In the genomic region with DNA sequence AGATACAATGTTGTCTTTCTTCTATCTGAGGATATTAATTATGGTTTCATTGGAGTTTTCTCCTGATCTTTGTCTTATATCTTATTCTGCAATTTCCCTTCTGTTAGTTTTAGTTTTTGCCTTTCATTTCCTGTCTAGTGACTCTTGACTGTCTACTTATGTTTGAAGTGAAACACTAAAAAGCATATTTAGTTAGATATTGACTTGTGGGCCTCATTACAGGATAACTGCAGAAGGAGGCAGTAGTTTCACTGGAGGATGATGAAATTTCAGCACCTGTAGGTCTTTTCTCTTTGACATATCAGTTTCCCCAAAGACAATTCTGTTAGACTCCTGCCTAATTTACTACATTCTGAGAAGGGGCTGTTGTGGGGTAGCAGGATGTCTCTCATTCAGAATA, we compare ENCODE assay signal across 18 cellular contexts.
DNase-seq lines count a peak whose midpoint lies in the region; ATAC-seq, FAIRE-seq and TF ChIP-seq lines count a peak whose summit lies in the region.
"Had no signal": no experiment of that assay in that cellular context is flagged by ENCODE, and none has a peak within 500 bp of the region (broad histone marks: within the 10 kb centered on the region; RNA-seq: fewer than 3 reads in every experiment).

No MANE protein-coding gene starts in this region.

- TF ChIP-seq CTCF in DND-41 (IDR thresholded peaks at IDR 0.05; ENCODE audit: borderline replicate concordance, extremely low read depth, low read length, poor library complexity, severe bottlenecking) (no peak), endothelial cell of umbilical vein (IDR thresholded peaks at IDR 0.05; ENCODE audit: extremely low read depth in 1 of 2, insufficient read depth in 1 of 2, low read depth in 1 of 2, low read length in 2 of 2) (no peak)

- CTCF ChIA-PET in endothelial cell of umbilical vein (lab: Charles Lee) = no interaction called here
- CTCF ChIA-PET in activated naive CD4-positive, alpha-beta T cell treated with anti-CD3 and anti-CD28 coated beads, Interleukin-2, amount 10 ng/mL, durations not matched to agents 7 days and 5 days (lab: Charles Lee) = no interaction called here

- H3K27me3 ChIP-seq in DND-41 (ENCODE audit: insufficient read depth, low read length, poor library complexity) = no peaks in the 10 kb centered on the region
- no peaks in the 10 kb centered on the region for H3K27me3 ChIP-seq in endothelial cell of umbilical vein (ENCODE audit: control insufficient read depth in 2 of 2, insufficient read depth in 2 of 2, low read length in 2 of 2)

- no peaks in the 10 kb centered on the region for H3K36me3 ChIP-seq in DND-41 (ENCODE audit: insufficient read depth, low read length)
- H3K36me3 ChIP-seq in endothelial cell of umbilical vein (ENCODE audit: control insufficient read depth in 2 of 2, extremely low read depth in 1 of 2, insufficient read depth in 2 of 2, low read length in 2 of 2) = no peaks in the 10 kb centered on the region

- peaks cover 22% of the 10 kb centered on the region for H3K4me1 ChIP-seq in DND-41 (ENCODE audit: insufficient read depth, low read length)
- H3K4me1 ChIP-seq in endothelial cell of umbilical vein (ENCODE audit: control insufficient read depth, extremely low read depth, insufficient read depth, low read length) = peaks cover 37% of the 10 kb centered on the region

- no peak overlapping the region for H3K27ac Mint-ChIP-seq in stimulated activated naive CD8-positive, alpha-beta T cell treated with anti-CD3 and anti-CD28 coated beads, Interleukin-15, amount 100 ng/mL, for 72 hours
- no peak overlapping the region for H3K27ac Mint-ChIP-seq in activated naive CD4-positive, alpha-beta T cell treated with anti-CD3 and anti-CD28 coated beads, Interleukin-2, amount 10 ng/mL, durations not matched to agents 7 days and 5 days
- H3K27ac Mint-ChIP-seq: CD4-positive, alpha-beta T cell; T-helper 1 cell treated with Interleukin-12 subunit alpha and Interleukin-12 subunit beta and Interleukin-4 antibody, amounts not matched to agents 30 μg/mL and 1 μg/mL, for 36 hours had no signal

- dilution Hi-C loops in endothelial cell of umbilical vein (cut with MboI; ENCODE audit: extremely low pct_ligation_motif_present, low sequenced_read_pairs) = no loop called here

- no peak overlapping the region for H3K4me3 Mint-ChIP-seq in stimulated activated naive CD8-positive, alpha-beta T cell treated with anti-CD3 and anti-CD28 coated beads, Interleukin-15, amount 100 ng/mL, for 72 hours
- H3K4me3 Mint-ChIP-seq in activated naive CD4-positive, alpha-beta T cell treated with anti-CD3 and anti-CD28 coated beads, Interleukin-2, amount 10 ng/mL, durations not matched to agents 7 days and 5 days = no peak overlapping the region
- H3K4me3 Mint-ChIP-seq: CD4-positive, alpha-beta T cell; T-helper 1 cell treated with Interleukin-12 subunit alpha and Interleukin-12 subunit beta and Interleukin-4 antibody, amounts not matched to agents 30 μg/mL and 1 μg/mL, for 36 hours had no signal

- POLR2A ChIA-PET in endothelial cell of umbilical vein (lab: Charles Lee) = no interaction called here

- no peak for DNase-seq in DND-41
- peak; percentile 15 for DNase-seq in Jurkat, Clone E6-1 (ENCODE audit: low read depth, low spot score)
- no peak for DNase-seq in endothelial cell of umbilical vein (ENCODE audit: low read depth, low spot score)
- DNase-seq in stimulated activated naive CD8-positive, alpha-beta T cell treated with anti-CD3 and anti-CD28 coated beads, Interleukin-15, amount 100 ng/mL, for 72 hours = no peak
- no peak for DNase-seq in NCI-H345 (lab: John Stamatoyannopoulos, UW)
- DNase-seq in activated naive CD4-positive, alpha-beta T cell treated with anti-CD3 and anti-CD28 coated beads, Interleukin-2, amount 10 ng/mL, durations not matched to agents 7 days and 5 days = no peak
- DNase-seq: CD4-positive, alpha-beta T cell; GOT3; NCI-H1694 treated with DMSO at 0.1 percent for 48 hours; NCI-H2107; NCI-H774; OCI-M1 had no signal

- no peak for FAIRE-seq in endothelial cell of umbilical vein (lab: Jason Lieb, UNC)
- FAIRE-seq: A204.1, GM12891, GM18507 had no signal

- H3K4me1 Mint-ChIP-seq in stimulated activated naive CD8-positive, alpha-beta T cell treated with anti-CD3 and anti-CD28 coated beads, Interleukin-15, amount 100 ng/mL, for 72 hours = no peaks in the 10 kb centered on the region
- no peaks in the 10 kb centered on the region for H3K4me1 Mint-ChIP-seq in activated naive CD4-positive, alpha-beta T cell treated with anti-CD3 and anti-CD28 coated beads, Interleukin-2, amount 10 ng/mL, durations not matched to agents 7 days and 5 days

- H4K20me1 ChIP-seq in DND-41 (ENCODE audit: insufficient read depth, low read length) = no peaks in the 10 kb centered on the region
- no peaks in the 10 kb centered on the region for H4K20me1 ChIP-seq in endothelial cell of umbilical vein (replicated peaks; ENCODE audit: control insufficient read depth, extremely low read depth, insufficient read depth, low read length)

- H3K9ac ChIP-seq in DND-41 (ENCODE audit: low read depth, low read length) = peak overlapping the region; percentile 17; the same call in 1 of the 2 replicates
- no peak overlapping the region for H3K9ac ChIP-seq in endothelial cell of umbilical vein (replicated peaks; ENCODE audit: extremely low read depth, insufficient read depth, low read length)

- H2AFZ ChIP-seq in DND-41 (ENCODE audit: low read depth, low read length) (peak overlapping the region; percentile 67), endothelial cell of umbilical vein (ENCODE audit: low read depth, low read length) (no peak overlapping the region)

- no peaks in the 10 kb centered on the region for H3K36me3 Mint-ChIP-seq in activated naive CD4-positive, alpha-beta T cell treated with anti-CD3 and anti-CD28 coated beads, Interleukin-2, amount 10 ng/mL, durations not matched to agents 7 days and 5 days

- H3K4me3 ChIP-seq in DND-41 (ENCODE audit: low read depth in 1 of 2, low read length in 2 of 2) = no peak overlapping the region
- no peak overlapping the region for H3K4me3 ChIP-seq in Jurkat, Clone E6-1 (ENCODE audit: low read length)
- no peak overlapping the region for H3K4me3 ChIP-seq in endothelial cell of umbilical vein (replicated peaks in 1 of 3; ENCODE audit: insufficient read depth in 1 of 3, low read depth in 1 of 3, low read length in 3 of 3)

- H3K79me2 ChIP-seq in DND-41 (ENCODE audit: insufficient read depth, low read length) (no peaks in the 10 kb centered on the region), endothelial cell of umbilical vein (ENCODE audit: control insufficient read depth, insufficient read depth, low read length) (no peaks in the 10 kb centered on the region)

- H3K9me3 Mint-ChIP-seq in stimulated activated naive CD8-positive, alpha-beta T cell treated with anti-CD3 and anti-CD28 coated beads, Interleukin-15, amount 100 ng/mL, for 72 hours = peaks cover 3 to 17% of the 10 kb centered on the region in 2 donors
- no peaks in the 10 kb centered on the region for H3K9me3 Mint-ChIP-seq in activated naive CD4-positive, alpha-beta T cell treated with anti-CD3 and anti-CD28 coated beads, Interleukin-2, amount 10 ng/mL, durations not matched to agents 7 days and 5 days
- H3K9me3 Mint-ChIP-seq: CD4-positive, alpha-beta T cell had no signal

- H3K9me1 ChIP-seq in endothelial cell of umbilical vein (replicated peaks; ENCODE audit: control insufficient read depth, extremely low read depth, insufficient read depth, low read length) = no peaks in the 10 kb centered on the region

- H3K27me3 Mint-ChIP-seq in stimulated activated naive CD8-positive, alpha-beta T cell treated with anti-CD3 and anti-CD28 coated beads, Interleukin-15, amount 100 ng/mL, for 72 hours = no peaks in the 10 kb centered on the region
- peaks cover 3% of the 10 kb centered on the region for H3K27me3 Mint-ChIP-seq in activated naive CD4-positive, alpha-beta T cell treated with anti-CD3 and anti-CD28 coated beads, Interleukin-2, amount 10 ng/mL, durations not matched to agents 7 days and 5 days

- intact Hi-C loops in endothelial cell of umbilical vein (cut with micrococcal nuclease) = no loop called here

- peak; percentile 61 for ATAC-seq in DND-41 (ENCODE audit: insufficient read depth, low read depth)
- ATAC-seq in GM19467 (IDR thresholded peaks at IDR 0.05; ENCODE audit: unreplicated experiment) = peak; percentile 54
- ATAC-seq in stimulated activated naive CD8-positive, alpha-beta T cell treated with anti-CD3 and anti-CD28 coated beads, Interleukin-15, amount 100 ng/mL, for 72 hours = no peak
- no peak for ATAC-seq in HG02798 (IDR thresholded peaks at IDR 0.05; ENCODE audit: poor library complexity, unreplicated experiment)

- peak overlapping the region; percentile 28; the same call in 1 of the 2 replicates for H3K4me2 ChIP-seq in DND-41 (ENCODE audit: insufficient read depth, low read length)
- peak overlapping the region; percentile 84 for H3K4me2 ChIP-seq in endothelial cell of umbilical vein (ENCODE audit: insufficient read depth, low read length)

- H3K9me3 ChIP-seq in DND-41 (ENCODE audit: insufficient read depth, low read length, severe bottlenecking) (peaks cover 7% of the 10 kb centered on the region), endothelial cell of umbilical vein (replicated peaks; ENCODE audit: control insufficient read depth, insufficient read depth, low read length) (no peaks in the 10 kb centered on the region)

- no peak for TF ChIP-seq POLR2A in endothelial cell of umbilical vein (IDR thresholded peaks at IDR 0.05; ENCODE audit: low read depth, low read length)

- peak overlapping the region; percentile 68 for H3K27ac ChIP-seq in DND-41 (ENCODE audit: low read length)
- peak overlapping the region; percentile 93 for H3K27ac ChIP-seq in endothelial cell of umbilical vein (ENCODE audit: insufficient read depth, low read depth, low read length)

- BruUV-seq in endothelial cell of umbilical vein (replicated peaks; lab: Mats Ljungman, UMichigan) = no TSS peak

TF ChIP-seq in endothelial cell of umbilical vein, 7 proteins besides CTCF, POLR2A, EP300 and RAD21:
- TF ChIP-seq MYC (IDR thresholded peaks at IDR 0.05; ENCODE audit: low read depth, low read length) = no peak
- TF ChIP-seq GATA2 (IDR thresholded peaks at IDR 0.05; ENCODE audit: insufficient read depth, insufficient read length, low read depth, low read length) = no peak
- no peak for TF ChIP-seq POLR2AphosphoS5 (IDR thresholded peaks at IDR 0.05; ENCODE audit: insufficient read depth, low read depth, low read length)
- TF ChIP-seq, protein P1, sequence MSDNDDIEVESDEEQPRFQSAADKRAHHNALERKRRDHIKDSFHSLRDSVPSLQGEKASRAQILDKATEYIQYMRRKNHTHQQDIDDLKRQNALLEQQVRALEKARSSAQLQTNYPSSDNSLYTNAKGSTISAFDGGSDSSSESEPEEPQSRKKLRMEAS (IDR thresholded peaks at IDR 0.05; ENCODE audit: insufficient read depth, insufficient read length) = no peak
- no peak for TF ChIP-seq JUN (IDR thresholded peaks at IDR 0.05; ENCODE audit: borderline replicate concordance, insufficient read depth, insufficient read length, low read depth)
- TF ChIP-seq EZH2 (IDR thresholded peaks at IDR 0.05; ENCODE audit: borderline replicate concordance, low read depth, low read length, severe bottlenecking) = no peak
- no peak for TF ChIP-seq FOS (IDR thresholded peaks at IDR 0.05; ENCODE audit: borderline replicate concordance, insufficient read depth, low read length)

Comparison
In these comparisons a context has a peak if more than half of its experiments do, and no peak if none do; other contexts are left out.
1. ATAC-seq: peak in DND-41 (single experiment) and GM19467 (single experiment); none in stimulated activated naive CD8-positive, alpha-beta T cell treated with anti-CD3 and anti-CD28 coated beads, Interleukin-15, amount 100 ng/mL, for 72 hours (single experiment) and HG02798 (single experiment).